ENCODE assay signal across 13 cellular contexts in the genomic region with DNA sequence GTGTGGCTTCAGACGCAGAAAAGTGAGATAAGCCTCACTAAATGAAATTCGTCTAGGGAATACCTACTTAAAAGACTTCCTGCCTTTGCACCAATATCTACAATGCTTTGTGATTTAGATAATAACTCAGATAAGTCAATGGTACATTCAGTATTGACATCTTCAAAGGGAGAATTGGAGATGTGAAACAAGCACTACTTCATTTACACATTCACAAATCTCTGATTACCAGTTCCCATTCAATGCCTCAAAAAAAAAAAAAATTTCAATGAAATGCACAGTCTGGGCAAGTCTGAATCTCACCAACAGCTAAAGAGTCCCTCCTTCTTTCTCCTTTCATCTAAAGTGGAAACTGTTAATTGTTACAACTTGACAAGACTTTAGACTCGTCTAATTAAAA. TPM values are rescaled to one million over a fixed set of nuclear protein-coding genes. Genes with fewer than 3 reads are reported as not detected.
DNase-seq lines count a peak whose midpoint lies in the region; ATAC-seq, FAIRE-seq and TF ChIP-seq lines count a peak whose summit lies in the region.
"Had no signal": no experiment of that assay in that cellular context is flagged by ENCODE, and none has a peak within 500 bp of the region (broad histone marks: within the 10 kb centered on the region; RNA-seq: fewer than 3 reads in every experiment).

No MANE protein-coding gene starts in this region.

- peaks cover 73% of the 10 kb centered on the region for H3K36me3 Mint-ChIP-seq in activated T-cell treated with anti-CD3 and anti-CD28 coated beads, Interleukin-2, amount 50 U/mL, for 24 hours (ENCODE audit: low read depth)
- H3K36me3 Mint-ChIP-seq in WTC11 = peaks cover 30% of the 10 kb centered on the region

- H3K36me3 ChIP-seq in iPS-15b (ENCODE audit: control insufficient read depth, insufficient read depth, low read length) (no peaks in the 10 kb centered on the region), small intestine (ENCODE audit: control insufficient read depth in 2 of 2, insufficient read depth in 2 of 2, low read length in 2 of 2) (no peaks in the 10 kb centered on the region)
- H3K36me3 ChIP-seq: ovary had no signal

- H3K4me3 ChIP-seq in iPS-15b (ENCODE audit: low read depth, low read length) (peak overlapping the region; percentile 3), small intestine (ENCODE audit: low read depth in 1 of 2, low read length in 2 of 2) (no peak overlapping the region)
- H3K4me3 ChIP-seq: ovary had no signal

- 24 to 34% (median 29%) methylated on average over 3 of the region's 3 CpGs for WGBS in small intestine, 3 donors

- H3K9me3 ChIP-seq in iPS-15b (ENCODE audit: control insufficient read depth, insufficient read depth, low read length) = no peaks in the 10 kb centered on the region
- H3K9me3 ChIP-seq in small intestine (ENCODE audit: control insufficient read depth, low read depth) = no peaks in the 10 kb centered on the region
- H3K9me3 ChIP-seq: ovary had no signal

- H3K27me3 ChIP-seq in iPS-15b (ENCODE audit: control insufficient read depth, insufficient read depth, low read length) (no peaks in the 10 kb centered on the region), small intestine (ENCODE audit: control insufficient read depth in 2 of 2, insufficient read depth in 2 of 2, low read length in 2 of 2) (no peaks in the 10 kb centered on the region)
- H3K27me3 ChIP-seq: ovary had no signal

- no peak overlapping the region for H3K9ac ChIP-seq in iPS-15b (ENCODE audit: low read depth, low read length)

- TF ChIP-seq CTCF in WTC11 (IDR thresholded peaks at IDR 0.05) = no peak

- peaks cover 59% of the 10 kb centered on the region for H3K4me1 Mint-ChIP-seq in activated T-cell treated with anti-CD3 and anti-CD28 coated beads, Interleukin-2, amount 50 U/mL, for 24 hours (ENCODE audit: low read depth)
- peaks cover 22% of the 10 kb centered on the region for H3K4me1 Mint-ChIP-seq in WTC11
- peaks cover 59% of the 10 kb centered on the region for H3K4me1 Mint-ChIP-seq in stimulated activated naive CD8-positive, alpha-beta T cell treated with anti-CD3 and anti-CD28 coated beads, Interleukin-15, amount 100 ng/mL, for 72 hours

- FAIRE-seq in small intestine (lab: Jason Lieb, UNC) = no peak
- FAIRE-seq: GM18507, K562 had no signal

- H3K27ac Mint-ChIP-seq in activated T-cell treated with anti-CD3 and anti-CD28 coated beads, Interleukin-2, amount 50 U/mL, for 24 hours = peak overlapping the region; percentile 96
- peak overlapping the region; percentile 94 for H3K27ac Mint-ChIP-seq in WTC11
- H3K27ac Mint-ChIP-seq in stimulated activated naive CD8-positive, alpha-beta T cell treated with anti-CD3 and anti-CD28 coated beads, Interleukin-15, amount 100 ng/mL, for 72 hours = no peak overlapping the region

- no peaks in the 10 kb centered on the region for H3K9me3 Mint-ChIP-seq in activated T-cell treated with anti-CD3 and anti-CD28 coated beads, Interleukin-2, amount 50 U/mL, for 24 hours
- no peaks in the 10 kb centered on the region for H3K9me3 Mint-ChIP-seq in WTC11
- no peaks in the 10 kb centered on the region for H3K9me3 Mint-ChIP-seq in stimulated activated naive CD8-positive, alpha-beta T cell treated with anti-CD3 and anti-CD28 coated beads, Interleukin-15, amount 100 ng/mL, for 72 hours

- no peak overlapping the region for H3K27ac ChIP-seq in small intestine (ENCODE audit: low read depth in 1 of 2, low read length in 1 of 2)
- H3K27ac ChIP-seq: ovary had no signal

- ATAC-seq in WTC11 (no peak), HG03095 (IDR thresholded peaks at IDR 0.05; ENCODE audit: unreplicated experiment) (no peak), HG03135 (IDR thresholded peaks at IDR 0.05; ENCODE audit: unreplicated experiment) (no peak)
- ATAC-seq in stimulated activated naive CD8-positive, alpha-beta T cell treated with anti-CD3 and anti-CD28 coated beads, Interleukin-15, amount 100 ng/mL, for 72 hours = no peak
- ATAC-seq: K562 had no signal

- H3K27me3 Mint-ChIP-seq in activated T-cell treated with anti-CD3 and anti-CD28 coated beads, Interleukin-2, amount 50 U/mL, for 24 hours = no peaks in the 10 kb centered on the region
- H3K27me3 Mint-ChIP-seq in WTC11 (ENCODE audit: low read depth) = no peaks in the 10 kb centered on the region
- no peaks in the 10 kb centered on the region for H3K27me3 Mint-ChIP-seq in stimulated activated naive CD8-positive, alpha-beta T cell treated with anti-CD3 and anti-CD28 coated beads, Interleukin-15, amount 100 ng/mL, for 72 hours

- no peak for DNase-seq in activated T-cell treated with anti-CD3 and anti-CD28 coated beads, Interleukin-2, amount 50 U/mL, for 24 hours
- no peak for DNase-seq in activated T-cell treated with anti-CD3 and anti-CD28 coated beads, Interleukin-2, amount 50 U/mL, for 1 hour
- DNase-seq in WTC11 (ENCODE audit: low spot score) (no peak), small intestine (no peak)
- DNase-seq in stimulated activated naive CD8-positive, alpha-beta T cell treated with anti-CD3 and anti-CD28 coated beads, Interleukin-15, amount 100 ng/mL, for 72 hours = no peak
- DNase-seq: activated CD8-positive, alpha-beta memory T cell treated with anti-CD3 and anti-CD28 coated beads, Interleukin-2, amount 50 U/mL, for 4 hours; OCI-M1; ovary had no signal

- POLR2A ChIA-PET in WTC11 (lab: Charles Lee) = no interaction called here

- H3K4me3 Mint-ChIP-seq in activated T-cell treated with anti-CD3 and anti-CD28 coated beads, Interleukin-2, amount 50 U/mL, for 24 hours = no peak overlapping the region
- peak overlapping the region; percentile 92 for H3K4me3 Mint-ChIP-seq in WTC11
- peak overlapping the region; percentile 99 for H3K4me3 Mint-ChIP-seq in stimulated activated naive CD8-positive, alpha-beta T cell treated with anti-CD3 and anti-CD28 coated beads, Interleukin-15, amount 100 ng/mL, for 72 hours

- CTCF ChIA-PET in WTC11 (lab: Charles Lee) = interaction anchor here (5.5 kb wide), 1 partner anchor 169 kb away, joined by 39 read pairs; no protein-coding TSS in a partner anchor

- H3K4me1 ChIP-seq in iPS-15b (ENCODE audit: control insufficient read depth, insufficient read depth, low read length) (peaks cover 15% of the 10 kb centered on the region), small intestine (ENCODE audit: control insufficient read depth in 2 of 2, insufficient read depth in 1 of 2, low read depth in 1 of 2, low read length in 1 of 2) (peaks cover 4 to 8% of the 10 kb centered on the region in 2 donors)

TF ChIP-seq in WTC11, 78 proteins besides CTCF, POLR2A, EP300 and RAD21:
- TF ChIP-seq, protein P1, sequence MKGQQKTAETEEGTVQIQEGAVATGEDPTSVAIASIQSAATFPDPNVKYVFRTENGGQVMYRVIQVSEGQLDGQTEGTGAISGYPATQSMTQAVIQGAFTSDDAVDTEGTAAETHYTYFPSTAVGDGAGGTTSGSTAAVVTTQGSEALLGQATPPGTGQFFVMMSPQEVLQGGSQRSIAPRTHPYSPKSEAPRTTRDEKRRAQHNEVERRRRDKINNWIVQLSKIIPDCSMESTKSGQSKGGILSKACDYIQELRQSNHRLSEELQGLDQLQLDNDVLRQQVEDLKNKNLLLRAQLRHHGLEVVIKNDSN (CRISPR knock-in tag; IDR thresholded peaks at IDR 0.05) = no peak
- TF ChIP-seq FOXP1 (CRISPR knock-in tag; IDR thresholded peaks at IDR 0.05; ENCODE audit: borderline replicate concordance) (no peak), ATF1 (CRISPR knock-in tag; IDR thresholded peaks at IDR 0.05) (no peak), ZNF232 (CRISPR knock-in tag; IDR thresholded peaks at IDR 0.05) (no peak), MYBL2 (CRISPR knock-in tag; IDR thresholded peaks at IDR 0.05) (no peak), TEAD4 (CRISPR knock-in tag; IDR thresholded peaks at IDR 0.05) (no peak)
- TF ChIP-seq, protein P2, sequence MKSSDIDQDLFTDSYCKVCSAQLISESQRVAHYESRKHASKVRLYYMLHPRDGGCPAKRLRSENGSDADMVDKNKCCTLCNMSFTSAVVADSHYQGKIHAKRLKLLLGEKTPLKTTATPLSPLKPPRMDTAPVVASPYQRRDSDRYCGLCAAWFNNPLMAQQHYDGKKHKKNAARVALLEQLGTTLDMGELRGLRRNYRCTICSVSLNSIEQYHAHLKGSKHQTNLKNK (CRISPR knock-in tag; IDR thresholded peaks at IDR 0.05) = no peak
- TF ChIP-seq, protein P3, sequence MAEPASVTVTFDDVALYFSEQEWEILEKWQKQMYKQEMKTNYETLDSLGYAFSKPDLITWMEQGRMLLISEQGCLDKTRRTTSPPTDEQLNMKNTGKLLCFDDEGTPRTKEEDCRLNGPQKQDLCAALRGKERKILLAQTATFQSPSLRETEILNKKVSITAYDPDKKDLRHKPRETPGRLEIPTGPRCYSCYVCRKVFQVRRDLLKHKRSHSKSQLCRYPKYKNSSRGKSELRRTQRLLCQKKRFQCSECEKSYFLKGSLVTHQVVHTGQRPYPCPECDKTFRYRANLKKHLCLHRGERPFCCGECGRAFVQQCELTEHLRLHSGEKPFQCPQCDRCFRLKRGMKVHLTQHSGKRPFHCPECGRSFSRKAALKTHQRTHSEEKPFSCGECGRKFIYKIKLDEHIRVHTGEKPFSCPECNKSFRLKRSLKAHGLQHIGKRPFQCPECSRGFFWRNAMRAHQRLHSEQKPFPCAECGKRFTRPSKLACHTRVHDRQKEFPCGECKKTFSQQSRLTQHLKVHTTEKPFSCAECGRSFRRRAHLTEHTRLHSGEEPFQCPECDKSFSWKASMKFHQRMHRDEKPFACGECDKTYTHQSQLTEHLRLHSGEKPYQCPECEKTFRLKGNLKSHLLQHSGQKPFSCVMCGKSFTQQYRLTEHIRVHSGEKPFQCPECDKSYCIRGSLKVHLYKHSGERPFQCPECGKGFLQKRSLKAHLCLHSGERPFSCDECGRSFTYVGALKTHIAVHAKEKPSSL (CRISPR knock-in tag; conservative IDR thresholded peaks at IDR 0.05) = no peak
- TF ChIP-seq, protein P4, sequence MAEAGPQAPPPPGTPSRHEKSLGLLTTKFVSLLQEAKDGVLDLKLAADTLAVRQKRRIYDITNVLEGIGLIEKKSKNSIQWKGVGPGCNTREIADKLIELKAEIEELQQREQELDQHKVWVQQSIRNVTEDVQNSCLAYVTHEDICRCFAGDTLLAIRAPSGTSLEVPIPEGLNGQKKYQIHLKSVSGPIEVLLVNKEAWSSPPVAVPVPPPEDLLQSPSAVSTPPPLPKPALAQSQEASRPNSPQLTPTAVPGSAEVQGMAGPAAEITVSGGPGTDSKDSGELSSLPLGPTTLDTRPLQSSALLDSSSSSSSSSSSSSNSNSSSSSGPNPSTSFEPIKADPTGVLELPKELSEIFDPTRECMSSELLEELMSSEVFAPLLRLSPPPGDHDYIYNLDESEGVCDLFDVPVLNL (CRISPR knock-in tag; IDR thresholded peaks at IDR 0.05; ENCODE audit: borderline replicate concordance, low read depth) = no peak

RNA-seq across cellular contexts. Expression of a gene that starts 3.7 kb away (rescaled TPM):
- 57.7 to 69.8 TPM (median 61.3 TPM) in 3 replicates for total RNA-seq in WTC11 (2021)
- polyA plus RNA-seq in small intestine = 10 to 100 TPM in 2 of 3 donors, 1 to 10 TPM in 1; 6.5 to 15.2 (median 15.0) TPM

RNA-seq across cellular contexts. Expression of a gene that starts 44.8 kb away (rescaled TPM):
- total RNA-seq in WTC11 (2021) = 26.5 to 29.5 TPM (median 28.5 TPM) in 3 replicates
- polyA plus RNA-seq in small intestine = 10 to 100 TPM in 1 of 3 donors, 1 to 10 TPM in 2; 7.3 to 11.3 (median 7.6) TPM

RNA-seq across cellular contexts. Expression of a gene that starts 50.1 kb away (rescaled TPM):
- total RNA-seq in WTC11 (2021) = 139 to 153 TPM (median 144 TPM) in 3 replicates
- 10 to 100 TPM; 19.9 to 48.7 (median 24.9) TPM for polyA plus RNA-seq in small intestine

RNA-seq across cellular contexts. Expression of a gene that starts 58.2 kb away (rescaled TPM):
- total RNA-seq in WTC11 (2021) = 1.4 to 3.0 TPM (median 1.6 TPM) in 3 replicates
- 1 to 10 TPM in 1 of 3 donors, not detected in 2; 1.1 TPM for polyA plus RNA-seq in small intestine
- total RNA-seq: K562, ovary had no signal
- polyA plus RNA-seq: K562, ovary had no signal

Comparison
In these comparisons a context has a peak if more than half of its experiments do, and no peak if none do; other contexts are left out.
1. H3K27ac Mint-ChIP-seq: peak in activated T-cell treated with anti-CD3 and anti-CD28 coated beads, Interleukin-2, amount 50 U/mL, for 24 hours (single experiment) and WTC11 (single experiment); none in stimulated activated naive CD8-positive, alpha-beta T cell treated with anti-CD3 and anti-CD28 coated beads, Interleukin-15, amount 100 ng/mL, for 72 hours (0 of 2).